Comparison of ENCODE assay signal across 9 cellular contexts in the genomic region with DNA sequence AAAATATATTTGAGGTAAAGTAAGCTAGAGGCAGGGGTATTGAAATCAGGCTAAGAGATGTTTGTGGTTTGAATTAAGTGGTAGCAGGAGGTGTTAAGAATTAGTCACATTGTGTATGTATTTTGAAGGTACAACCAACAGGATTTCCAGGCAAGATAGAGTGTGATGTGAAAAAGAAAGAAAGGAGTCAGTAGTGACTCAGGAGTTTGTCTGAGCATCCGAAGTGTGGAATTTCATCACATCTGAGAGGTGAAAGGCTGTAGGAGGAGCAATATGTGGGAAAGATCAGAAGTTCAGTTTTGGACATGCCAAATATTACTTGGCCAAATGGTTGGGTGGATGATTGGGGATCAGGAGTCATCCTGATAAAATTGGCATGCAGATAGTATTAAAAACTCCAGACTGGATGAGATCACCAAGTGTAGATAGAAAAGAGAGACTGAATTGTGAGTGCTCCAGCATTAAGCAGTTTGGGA. TPM values are rescaled to one million over a fixed set of nuclear protein-coding genes. Genes with fewer than 3 reads are reported as not detected.
DNase-seq lines count a peak whose midpoint lies in the region; ATAC-seq, FAIRE-seq and TF ChIP-seq lines count a peak whose summit lies in the region.
"Had no signal": no experiment of that assay in that cellular context is flagged by ENCODE, and none has a peak within 500 bp of the region (broad histone marks: within the 10 kb centered on the region; RNA-seq: fewer than 3 reads in every experiment).

No MANE protein-coding gene starts in this region.

- no peaks in the 10 kb centered on the region for H3K9me3 ChIP-seq in SK-N-MC (ENCODE audit: low read depth, low read length)
- H3K9me3 ChIP-seq in pancreas: no peaks in the 10 kb centered on the region

- H3K27ac ChIP-seq in SK-N-MC: 0 out of 2 replicates have a peak overlapping the region, but pooled peaks have one; percentile 13
- no peak overlapping the region for H3K27ac ChIP-seq in pancreas

- no peak for TF ChIP-seq CTCF in pancreas (IDR thresholded peaks at IDR 0.05)

- peak; percentile 5 for FAIRE-seq in GM12891 (lab: Jason Lieb, UNC)
- no peak for FAIRE-seq in pancreas (lab: Jason Lieb, UNC)

- no peak for DNase-seq in GM12891 (ENCODE audit: insufficient read length, low spot score)
- no peak for DNase-seq in SK-N-MC (ENCODE audit: low read depth, low spot score)
- DNase-seq in pancreas: no peak
- DNase-seq in NK-92 treated with Interleukin-12 subunit alpha and Interleukin-12 subunit beta, amount 100 ng/mL, for 24 hours (lab: John Stamatoyannopoulos, UW): no peak
- no peak for DNase-seq in NCI-H1092 treated with DMSO at 0.1 percent for 48 hours (lab: John Stamatoyannopoulos, UW)
- DNase-seq in left colon: no peak
- DNase-seq: occipital lobe had no signal

- H3K36me3 ChIP-seq in SK-N-MC (ENCODE audit: insufficient read depth, low read length) (peaks cover 13% of the 10 kb centered on the region; the same call in 1 of the 2 replicates), pancreas (no peaks in the 10 kb centered on the region)

- TF ChIP-seq POLR2A in GM12891 (IDR thresholded peaks at IDR 0.05; ENCODE audit: low read depth, low read length): no peak

- ATAC-seq in esophagus mucosa (peak; percentile 85), pancreas (peak in 3 of 4 donors; percentile 36 to 60 (median 48)), GM21367 (IDR thresholded peaks at IDR 0.05; ENCODE audit: unreplicated experiment) (no peak), left colon (no peak)

- intact Hi-C loops in pancreas (cut with DNase I) (no loop called here), left colon (cut with DNase I, micrococcal nuclease) (no loop called here)

- 48 to 52% methylated on average over 1 of the region's 1 CpG for WGBS in pancreas, 2 donors

- H3K4me1 ChIP-seq in pancreas: peaks cover 0 to 11% (median 5%) of the 10 kb centered on the region in 3 donors

- H3K4me3 ChIP-seq in SK-N-MC (no peak overlapping the region), pancreas (no peak overlapping the region)

- H3K9ac ChIP-seq in SK-N-MC (ENCODE audit: insufficient read length): no peak overlapping the region

- H3K27me3 ChIP-seq in pancreas: no peaks in the 10 kb centered on the region

TF ChIP-seq in GM12891, 5 proteins besides CTCF, POLR2A, EP300 and RAD21:
- TF ChIP-seq POU2F2 (IDR thresholded peaks at IDR 0.05; ENCODE audit: low read depth, low read length): no peak
- TF ChIP-seq PAX5 (IDR thresholded peaks at IDR 0.05; ENCODE audit: insufficient read depth, low read length, severe bottlenecking): no peak
- TF ChIP-seq POLR2AphosphoS5 (IDR thresholded peaks at IDR 0.05; ENCODE audit: low read depth, low read length): no peak
- no peak for TF ChIP-seq TAF1 (IDR thresholded peaks at IDR 0.05; ENCODE audit: low read depth, low read length)
- TF ChIP-seq SPI1 (IDR thresholded peaks at IDR 0.05; ENCODE audit: low read depth, low read length): no peak

RNA-seq across cellular contexts. Expression of a gene that starts 32.1 kb away (rescaled TPM):
- 0.72 TPM for polyA plus RNA-seq in GM12891 (2012; ENCODE audit: low read depth, missing spikeins)
- 2.1 TPM for total RNA-seq in esophagus mucosa
- 1 to 10 TPM in 5 of 6 donors, under 1 TPM in 1; 0.79 to 2.9 (median 1.6) TPM for total RNA-seq in pancreas
- 1 to 10 TPM in 1 of 2 donors, under 1 TPM in 1; 0.95 to 1.2 TPM for polyA plus RNA-seq in pancreas
- 1 to 10 TPM; 3.2 to 5.3 TPM for total RNA-seq in left colon

RNA-seq across cellular contexts. Expression of a gene that starts 32.7 kb away (rescaled TPM):
- polyA plus RNA-seq in GM12891 (2012; ENCODE audit: low read depth, missing spikeins): 23.2 TPM
- total RNA-seq in esophagus mucosa (44.5 TPM), pancreas (10 to 100 TPM; 18.3 to 45.6 (median 24.4) TPM), left colon (10 to 100 TPM; 76.9 to 90.2 TPM)
- 10 to 100 TPM in 1 of 2 donors, 1 to 10 TPM in 1; 8.2 to 13.7 TPM for polyA plus RNA-seq in pancreas

Comparison
In these comparisons a context has a peak if more than half of its experiments do, and no peak if none do; other contexts are left out.
1. ATAC-seq: peak in esophagus mucosa (single experiment) and pancreas (3 of 4); none in GM21367 (single experiment) and left colon (single experiment).